39 cellular contexts compared by ENCODE assay signal in the genomic region with DNA sequence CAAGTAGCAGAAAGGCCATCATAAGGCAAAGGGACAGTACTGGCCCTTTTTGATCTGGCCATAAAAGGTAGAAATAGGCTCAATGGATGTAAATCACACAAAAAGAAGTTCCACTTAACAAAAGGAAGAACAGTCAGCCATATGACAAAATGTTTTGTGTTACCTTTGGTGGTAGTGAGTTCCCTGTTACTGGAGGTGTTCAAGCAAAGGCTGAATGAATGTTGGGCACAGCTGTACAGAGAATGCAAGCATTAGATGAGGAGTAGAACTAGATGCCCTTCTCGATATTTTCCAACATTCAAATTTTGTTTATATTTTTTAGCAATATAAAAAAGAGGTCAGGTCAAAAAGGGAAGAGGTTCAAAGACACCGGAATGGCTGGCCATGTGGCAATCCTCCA.
"Had no signal": no experiment of that assay in that cellular context is flagged by ENCODE, and none has a peak within 500 bp of the region (broad histone marks: within the 10 kb centered on the region; RNA-seq: fewer than 3 reads in every experiment).

No MANE protein-coding gene starts in this region.

- ATAC-seq: activated naive CD4-positive, alpha-beta T cell treated with anti-CD3 and anti-CD28 coated beads, Interleukin-2, amount 50 U/mL, for 72 hours; activated naive CD8-positive, alpha-beta T cell treated with anti-CD3 and anti-CD28 coated beads, Interleukin-2, amount 50 U/mL, for 24 hours; activated T-cell treated with anti-CD3 and anti-CD28 coated beads, Interleukin-2, amount 50 U/mL, for 72 hours; activated T-helper 17 cell treated with anti-CD3 and anti-CD28 coated beads, Interleukin-2, amount 50 U/mL, for 72 hours; body of pancreas had no signal

- H3K27me3 Mint-ChIP-seq: activated naive CD8-positive, alpha-beta T cell treated with anti-CD3 and anti-CD28 coated beads for 36 hours had no signal

- H3K4me3 ChIP-seq: adrenal gland, ascending aorta, body of pancreas, breast epithelium, cardiac muscle cell, colonic mucosa had no signal

- H3K4me1 ChIP-seq: ascending aorta, body of pancreas, breast epithelium, colonic mucosa had no signal

- H3K4me3 Mint-ChIP-seq: activated naive CD4-positive, alpha-beta T cell treated with anti-CD3 and anti-CD28 coated beads for 36 hours; activated naive CD4-positive, alpha-beta T cell treated with anti-CD3 and anti-CD28 coated beads, Interleukin-2, amount 10 ng/mL, durations not matched to agents 7 days and 5 days; activated naive CD4-positive, alpha-beta T cell treated with anti-CD3 and anti-CD28 coated beads, Interleukin-2, amount 50 U/mL, for 24 hours; activated naive CD8-positive, alpha-beta T cell; activated naive CD8-positive, alpha-beta T cell treated with anti-CD3 and anti-CD28 coated beads for 36 hours; activated naive CD8-positive, alpha-beta T cell treated with anti-CD3 and anti-CD28 coated beads, Interleukin-2, amount 10 ng/mL, durations not matched to agents 7 days and 5 days; activated naive CD8-positive, alpha-beta T cell treated with anti-CD3 and anti-CD28 coated beads, Interleukin-2, amount 50 U/mL, for 24 hours; activated T-cell treated with anti-CD3 and anti-CD28 coated beads, Interleukin-2, amount 50 U/mL, for 72 hours; activated T-helper 1 cell treated with anti-CD3 and anti-CD28 coated beads, Interleukin-12 subunit alpha, Interleukin-12 subunit beta, Interleukin-2, Interleukin-4 antibody, amounts not matched to agents 30 ng/mL and 10 ng/mL and 1 ng/mL, durations not matched to agents 14 hours and 24 hours and 36 hours; activated T-helper 17 cell treated with anti-CD3 and anti-CD28 coated beads, Interleukin-2, amount 50 U/mL, for 72 hours; brain; central memory CD8-positive, alpha-beta T cell had no signal

- H3K4me1 Mint-ChIP-seq: activated naive CD4-positive, alpha-beta T cell treated with anti-CD3 and anti-CD28 coated beads, Interleukin-2, amount 10 ng/mL, durations not matched to agents 7 days and 5 days; activated naive CD8-positive, alpha-beta T cell treated with anti-CD3 and anti-CD28 coated beads for 36 hours; activated naive CD8-positive, alpha-beta T cell treated with anti-CD3 and anti-CD28 coated beads, Interleukin-2, amount 50 U/mL, for 24 hours; activated T-helper 17 cell treated with anti-CD3 and anti-CD28 coated beads, Interleukin-2, amount 50 U/mL, for 72 hours had no signal

- DNase-seq: activated effector memory CD4-positive, alpha-beta T cell treated with anti-CD3 and anti-CD28 coated beads, Interleukin-2, amount 50 U/mL, for 16 hours; activated effector memory CD4-positive, alpha-beta T cell treated with Interleukin-2 at 50 U/mL for 16 hours; activated gamma-delta T cell; activated gamma-delta T cell treated with Interleukin-2 at 50 U/mL for 16 hours; activated naive CD4-positive, alpha-beta T cell; activated naive CD4-positive, alpha-beta T cell treated with anti-CD3 and anti-CD28 coated beads for 36 hours; activated naive CD4-positive, alpha-beta T cell treated with anti-CD3 and anti-CD28 coated beads, Interleukin-2, amount 10 ng/mL, durations not matched to agents 7 days and 5 days; activated naive CD4-positive, alpha-beta T cell treated with anti-CD3 and anti-CD28 coated beads, Interleukin-2, amount 50 U/mL, for 16 hours; activated naive CD4-positive, alpha-beta T cell treated with Interleukin-2 at 50 U/mL for 16 hours; activated naive CD8-positive, alpha-beta T cell treated with anti-CD3 and anti-CD28 coated beads for 36 hours; activated naive CD8-positive, alpha-beta T cell treated with anti-CD3 and anti-CD28 coated beads, Interleukin-2, amount 10 ng/mL, durations not matched to agents 7 days and 5 days; activated naive CD8-positive, alpha-beta T cell treated with anti-CD3 and anti-CD28 coated beads, Interleukin-2, amount 50 U/mL, for 24 hours; activated T-cell treated with anti-CD3 and anti-CD28 coated beads, Interleukin-2, amount 50 U/mL, for 48 hours; activated T-cell treated with anti-CD3 and anti-CD28 coated beads, Interleukin-2, amount 50 U/mL, for 72 hours; adrenal gland; amniotic stem cell; amygdala; anterior cingulate cortex; aorta; body of pancreas; brain microvascular endothelial cell; caudate nucleus; central memory CD4-positive, alpha-beta T cell; cerebellar nuclear complex; colonic mucosa had no signal

- H3K27me3 ChIP-seq: adrenal gland, ascending aorta, body of pancreas, brain microvascular endothelial cell, breast epithelium, cardiac muscle cell, colonic mucosa had no signal

- H3K27ac ChIP-seq: adrenal gland, ascending aorta, body of pancreas, brain microvascular endothelial cell, breast epithelium, cardiac muscle cell, colonic mucosa had no signal

- H3K27ac Mint-ChIP-seq: activated naive CD4-positive, alpha-beta T cell treated with anti-CD3 and anti-CD28 coated beads for 36 hours; activated naive CD4-positive, alpha-beta T cell treated with anti-CD3 and anti-CD28 coated beads, Interleukin-2, amount 10 ng/mL, durations not matched to agents 7 days and 5 days; activated naive CD4-positive, alpha-beta T cell treated with anti-CD3 and anti-CD28 coated beads, Interleukin-2, amount 50 U/mL, for 24 hours; activated naive CD4-positive, alpha-beta T cell treated with anti-CD3 and anti-CD28 coated beads, Interleukin-2, amount 50 U/mL, for 72 hours; activated naive CD8-positive, alpha-beta T cell; activated naive CD8-positive, alpha-beta T cell treated with anti-CD3 and anti-CD28 coated beads for 36 hours; activated naive CD8-positive, alpha-beta T cell treated with anti-CD3 and anti-CD28 coated beads, Interleukin-2, amount 10 ng/mL, durations not matched to agents 7 days and 5 days; activated naive CD8-positive, alpha-beta T cell treated with anti-CD3 and anti-CD28 coated beads, Interleukin-2, amount 50 U/mL, for 24 hours; activated T-cell treated with anti-CD3 and anti-CD28 coated beads, Interleukin-2, amount 50 U/mL, for 72 hours; activated T-helper 1 cell treated with anti-CD3 and anti-CD28 coated beads, Interleukin-12 subunit alpha, Interleukin-12 subunit beta, Interleukin-2, Interleukin-4 antibody, amounts not matched to agents 30 ng/mL and 10 ng/mL and 1 ng/mL, durations not matched to agents 14 hours and 24 hours and 36 hours; activated T-helper 17 cell treated with anti-CD3 and anti-CD28 coated beads, Interleukin-2, amount 50 U/mL, for 72 hours; activated T-helper 2 cell treated with anti-CD3 and anti-CD28 coated beads, Interferon-gamma antibody, Interleukin-2, Interleukin-4, amounts not matched to agents 10 μg/mL and 5 μg/mL and 100 μg/mL, durations not matched to agents 14 hours and 24 hours and 36 hours had no signal

- H3K36me3 ChIP-seq: adrenal gland, ascending aorta, brain microvascular endothelial cell, breast epithelium, cardiac muscle cell, colonic mucosa had no signal

- H3K9me3 ChIP-seq: body of pancreas, colonic mucosa had no signal

- FAIRE-seq: astrocyte, bronchial epithelial cell, colon had no signal
